9 cellular contexts compared by ENCODE assay signal in genomic region chr1:42937141-42937696, GRCh38.
DNase-seq lines count a peak whose midpoint lies in the region; ATAC-seq and TF ChIP-seq lines count a peak whose summit lies in the region.
"Had no signal": no experiment of that assay in that cellular context is flagged by ENCODE, and none has a peak within 500 bp of the region (broad histone marks: within the 10 kb centered on the region; RNA-seq: fewer than 3 reads in every experiment).

No MANE protein-coding gene starts in this region.

- peaks cover 73% of the 10 kb centered on the region for H3K36me3 Mint-ChIP-seq in stimulated activated memory B cell treated with anti-CD40 and anti-IgM and Interleukin-4, amounts not matched to agents 10 μg/mL and 1 μg/mL and 100 μg/mL, for 72 hours

- H3K4me3 Mint-ChIP-seq in stimulated activated memory B cell treated with anti-CD40 and anti-IgM and Interleukin-4, amounts not matched to agents 10 μg/mL and 1 μg/mL and 100 μg/mL, for 72 hours: peak overlapping the region; percentile 37

- no peak overlapping the region for H3K4me3 ChIP-seq in RWPE2 (ENCODE audit: severe bottlenecking)
- no peak overlapping the region for H3K4me3 ChIP-seq in effector memory CD4-positive, alpha-beta T cell (ENCODE audit: insufficient read depth, low read depth, low read length, poor library complexity, severe bottlenecking)
- H3K4me3 ChIP-seq: thoracic aorta had no signal

- H3K9me3 ChIP-seq in RWPE2 (ENCODE audit: severe bottlenecking): no peaks in the 10 kb centered on the region
- no peaks in the 10 kb centered on the region for H3K9me3 ChIP-seq in effector memory CD4-positive, alpha-beta T cell (ENCODE audit: control insufficient read depth, low read length)
- H3K9me3 ChIP-seq: thoracic aorta had no signal

- TF ChIP-seq CTCF in RWPE2 (IDR thresholded peaks at IDR 0.05; ENCODE audit: poor library complexity, severe bottlenecking): peak; percentile 35

- H3K36me3 ChIP-seq in RWPE2 (ENCODE audit: low read depth): peaks cover 91% of the 10 kb centered on the region
- H3K36me3 ChIP-seq in effector memory CD4-positive, alpha-beta T cell (ENCODE audit: control insufficient read depth, insufficient read depth, low read length): peaks cover 27% of the 10 kb centered on the region
- H3K36me3 ChIP-seq: thoracic aorta had no signal

- peaks cover 91% of the 10 kb centered on the region for H3K4me1 ChIP-seq in RWPE2 (ENCODE audit: insufficient read depth, poor library complexity, severe bottlenecking)
- peaks cover 86% of the 10 kb centered on the region for H3K4me1 ChIP-seq in effector memory CD4-positive, alpha-beta T cell (ENCODE audit: control insufficient read depth, insufficient read depth, low read length, poor library complexity, severe bottlenecking)

- no peaks in the 10 kb centered on the region for H3K27me3 ChIP-seq in RWPE2 (ENCODE audit: insufficient read depth, poor library complexity, severe bottlenecking)
- H3K27me3 ChIP-seq in effector memory CD4-positive, alpha-beta T cell (replicated peaks; ENCODE audit: control insufficient read depth, insufficient read depth, low read length, poor library complexity, severe bottlenecking): no peaks in the 10 kb centered on the region

- peaks cover 99% of the 10 kb centered on the region for H3K4me1 Mint-ChIP-seq in stimulated activated memory B cell treated with anti-CD40 and anti-IgM and Interleukin-4, amounts not matched to agents 10 μg/mL and 1 μg/mL and 100 μg/mL, for 72 hours

- H3K27ac Mint-ChIP-seq in stimulated activated memory B cell treated with anti-CD40 and anti-IgM and Interleukin-4, amounts not matched to agents 10 μg/mL and 1 μg/mL and 100 μg/mL, for 72 hours: peak overlapping the region; percentile 97

- peak; percentile 42 for ATAC-seq in RWPE2 (ENCODE audit: low read depth)
- no peak for ATAC-seq in stimulated activated memory B cell treated with anti-CD40 and anti-IgM and Interleukin-4, amounts not matched to agents 10 μg/mL and 1 μg/mL and 100 μg/mL, for 72 hours

- no peaks in the 10 kb centered on the region for H3K27me3 Mint-ChIP-seq in stimulated activated memory B cell treated with anti-CD40 and anti-IgM and Interleukin-4, amounts not matched to agents 10 μg/mL and 1 μg/mL and 100 μg/mL, for 72 hours

- DNase-seq in NCI-H2196 (lab: John Stamatoyannopoulos, UW; ENCODE audit: unreplicated experiment) (peak; percentile 26), NCI-H2196 treated with DMSO at 0.1 percent for 48 hours (lab: John Stamatoyannopoulos, UW; ENCODE audit: unreplicated experiment) (no peak), RWPE2 (ENCODE audit: low spot score) (peak; percentile 80), fibroblast of peridontal ligament (ENCODE audit: extremely low read depth) (peak; percentile 69), T1000 (lab: John Stamatoyannopoulos, UW) (no peak), OCI-M1 (lab: John Stamatoyannopoulos, UW) (no peak)
- DNase-seq in effector memory CD4-positive, alpha-beta T cell: no peak

- H3K27ac ChIP-seq in RWPE2 (ENCODE audit: poor library complexity, severe bottlenecking): peak overlapping the region; percentile 99
- no peak overlapping the region for H3K27ac ChIP-seq in effector memory CD4-positive, alpha-beta T cell (ENCODE audit: insufficient read depth, low read length, poor library complexity, severe bottlenecking)

- H3K9me3 Mint-ChIP-seq in stimulated activated memory B cell treated with anti-CD40 and anti-IgM and Interleukin-4, amounts not matched to agents 10 μg/mL and 1 μg/mL and 100 μg/mL, for 72 hours: no peaks in the 10 kb centered on the region

Comparison
In these comparisons a context has a peak if more than half of its experiments do, and no peak if none do; other contexts are left out.
1. DNase-seq: peak in NCI-H2196 (single experiment), RWPE2 (single experiment) and fibroblast of peridontal ligament (single experiment); none in NCI-H2196 treated with DMSO at 0.1 percent for 48 hours (single experiment), T1000 (single experiment), effector memory CD4-positive, alpha-beta T cell (0 of 3) and OCI-M1 (single experiment).